In the genomic region with DNA sequence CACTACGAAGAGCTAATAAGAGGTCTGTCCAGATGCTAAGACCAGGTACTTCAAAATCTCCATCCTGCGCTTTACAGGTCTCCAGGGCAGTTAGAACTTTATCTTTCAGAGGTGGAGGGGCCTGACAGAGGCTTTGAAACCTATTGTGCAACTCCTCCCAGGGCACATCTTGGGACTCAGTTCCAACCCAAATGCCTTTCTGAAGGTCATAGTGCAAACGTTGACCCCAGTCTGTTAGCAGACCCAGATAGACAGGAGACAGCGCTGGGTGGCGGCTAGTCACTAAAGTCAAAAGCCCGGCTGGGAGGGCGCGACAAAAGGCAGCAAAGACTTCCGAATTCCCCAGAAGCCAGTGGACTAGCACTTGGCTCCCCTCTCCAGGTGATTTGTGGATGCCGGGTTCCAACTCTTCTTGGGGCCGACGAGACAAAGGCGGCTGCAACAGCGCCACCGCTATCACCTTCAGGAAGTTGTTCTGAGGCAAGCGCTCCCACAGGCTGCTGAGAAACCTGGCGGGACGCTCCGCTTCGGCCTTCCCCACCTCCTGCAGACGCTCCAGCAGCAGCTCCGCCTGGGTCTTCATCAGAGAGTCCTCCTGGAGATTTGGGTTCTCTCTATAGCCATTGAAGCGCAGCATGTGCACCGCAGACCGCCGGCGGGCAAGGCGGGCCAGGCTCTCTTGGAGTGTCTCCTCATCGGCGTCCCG, we compare ENCODE assay signal across 7 cellular contexts. TPM values are rescaled to one million over a fixed set of nuclear protein-coding genes. Genes with fewer than 3 reads are reported as not detected.
DNase-seq lines count a peak whose midpoint lies in the region; ATAC-seq and TF ChIP-seq lines count a peak whose summit lies in the region.

No MANE protein-coding gene starts in this region.

- H3K9me3 ChIP-seq in iPS-20b (ENCODE audit: insufficient read depth, low read depth, low read length): no peaks in the 10 kb centered on the region
- H3K9me3 ChIP-seq in smooth muscle cell (replicated peaks; ENCODE audit: low read depth): no peaks in the 10 kb centered on the region

- WGBS in smooth muscle cell (ENCODE audit: low lambda C conversion rate): 3% methylated on average over 31 of the region's 31 CpGs

- in situ Hi-C loops in brain microvascular endothelial cell (cut with HindIII; ENCODE audit: low pct_ligation_motif_present, low sequenced_read_pairs): no loop called here

- H3K9ac ChIP-seq in iPS-20b (ENCODE audit: low read depth, low read length): peak overlapping the region; percentile 96
- H3K9ac ChIP-seq in smooth muscle cell (ENCODE audit: low read depth): peak overlapping the region; percentile 73

- ATAC-seq in GM18498 (IDR thresholded peaks at IDR 0.05; ENCODE audit: unreplicated experiment): peak; percentile 47
- peak; percentile 51 for ATAC-seq in HG02763 (IDR thresholded peaks at IDR 0.05; ENCODE audit: unreplicated experiment)

- peak overlapping the region; percentile 89 for H3K4me2 ChIP-seq in smooth muscle cell

- H3K79me2 ChIP-seq in smooth muscle cell (ENCODE audit: low read depth): peaks cover 22% of the 10 kb centered on the region

- DNase-seq in NCI-H1105 (lab: John Stamatoyannopoulos, UW) (peak; percentile 75), T follicular helper cell (ENCODE audit: low read depth) (peak; percentile 45), brain microvascular endothelial cell (peak; percentile 48), smooth muscle cell (lab: John Stamatoyannopoulos, UW; ENCODE audit: unreplicated experiment) (no peak)

- H3K4me3 ChIP-seq in brain microvascular endothelial cell (ENCODE audit: low read depth, low read length): peak overlapping the region; percentile 93
- H3K4me3 ChIP-seq in iPS-20b (ENCODE audit: low read length): peak overlapping the region; percentile 89
- H3K4me3 ChIP-seq in smooth muscle cell: peak overlapping the region; percentile 86

- no peaks in the 10 kb centered on the region for H3K27me3 ChIP-seq in brain microvascular endothelial cell (replicated peaks)
- no peaks in the 10 kb centered on the region for H3K27me3 ChIP-seq in iPS-20b (ENCODE audit: insufficient read depth, low read length)
- no peaks in the 10 kb centered on the region for H3K27me3 ChIP-seq in smooth muscle cell (ENCODE audit: low read depth)

- H2AFZ ChIP-seq in smooth muscle cell (ENCODE audit: low read depth): peak overlapping the region; percentile 97

- peaks cover 7% of the 10 kb centered on the region; the same call in 1 of the 2 replicates for H3K4me1 ChIP-seq in iPS-20b (ENCODE audit: insufficient read depth, low read length)
- peaks cover 15% of the 10 kb centered on the region for H3K4me1 ChIP-seq in smooth muscle cell (ENCODE audit: low read depth)

- H3K36me3 ChIP-seq in brain microvascular endothelial cell (replicated peaks) (no peaks in the 10 kb centered on the region), iPS-20b (ENCODE audit: insufficient read depth, low read depth, low read length) (no peaks in the 10 kb centered on the region), smooth muscle cell (ENCODE audit: low read depth) (no peaks in the 10 kb centered on the region)

- peak overlapping the region; percentile 78 for H3K27ac ChIP-seq in brain microvascular endothelial cell
- H3K27ac ChIP-seq in iPS-20b (ENCODE audit: low read length): peak overlapping the region; percentile 62
- H3K27ac ChIP-seq in smooth muscle cell (ENCODE audit: low read depth): peak overlapping the region; percentile 81

- TF ChIP-seq CTCF in brain microvascular endothelial cell (IDR thresholded peaks at IDR 0.05; ENCODE audit: low read depth, low read length, missing control alignments) (peak; percentile 75), smooth muscle cell (IDR thresholded peaks at IDR 0.05; ENCODE audit: borderline replicate concordance, insufficient read depth, poor library complexity, severe bottlenecking) (peak; percentile 19)

- no peaks in the 10 kb centered on the region for H4K20me1 ChIP-seq in smooth muscle cell (ENCODE audit: low read depth)

- H3F3A ChIP-seq in smooth muscle cell (ENCODE audit: low read depth): no peaks in the 10 kb centered on the region

RNA-seq across cellular contexts. Expression of gene FANCF, which starts 0.7 kb away (rescaled TPM):
- 7.2 and 8.6 TPM in 2 replicates for total RNA-seq in smooth muscle cell
- polyA plus RNA-seq in smooth muscle cell: 5.6 and 7.0 TPM in 2 replicates

RNA-seq across cellular contexts. Expression of gene GAS2, which starts 41.5 kb away (rescaled TPM):
- 0.31 and 0.36 TPM in 2 replicates for total RNA-seq in smooth muscle cell
- polyA plus RNA-seq in smooth muscle cell: 0.71 and 1.3 TPM in 2 replicates
